1 cellular context compared by ENCODE assay signal in genomic region chr1:155001688-155002474, GRCh38.
TF ChIP-seq lines count a peak whose summit lies in the region.

No MANE protein-coding gene starts in this region.

TF ChIP-seq in HEK293, 187 proteins besides CTCF, POLR2A, EP300 and RAD21 (continued from another document):
- peak; percentile 64; the same call in 1 of the 2 replicates for TF ChIP-seq OVOL3 (tag by site-specific recombination; IDR thresholded peaks at IDR 0.05)
- no peak for TF ChIP-seq ZNF132 (tag by site-specific recombination; IDR thresholded peaks at IDR 0.05; ENCODE audit: borderline replicate concordance)
- TF ChIP-seq ZBTB44 (tag by site-specific recombination; IDR thresholded peaks at IDR 0.05): no peak
- TF ChIP-seq TCF7L2 (IDR thresholded peaks at IDR 0.05; ENCODE audit: borderline replicate concordance, low read depth, low read length): peak; percentile 13; the same call in 1 of the 2 replicates
- TF ChIP-seq ZNF433 (tag by site-specific recombination; IDR thresholded peaks at IDR 0.05; ENCODE audit: low read depth): no peak
- TF ChIP-seq ZBTB20 (tag by site-specific recombination; IDR thresholded peaks at IDR 0.05): no peak
- no peak for TF ChIP-seq ZNF248 (tag by site-specific recombination; IDR thresholded peaks at IDR 0.05)
- TF ChIP-seq ZNF664 (tag by site-specific recombination; IDR thresholded peaks at IDR 0.05): no peak
- TF ChIP-seq KLF8 (tag by site-specific recombination; IDR thresholded peaks at IDR 0.05): peak; percentile 99
- TF ChIP-seq MZF1 (tag by site-specific recombination; IDR thresholded peaks at IDR 0.05; ENCODE audit: borderline replicate concordance): 0 out of 2 replicates have a peak, but pooled peaks have one; percentile 50
- no peak for TF ChIP-seq ZNF768 (tag by site-specific recombination; IDR thresholded peaks at IDR 0.05)
- TF ChIP-seq ZNF548 (tag by site-specific recombination; IDR thresholded peaks at IDR 0.05): no peak
- peak; percentile 28; the same call in 1 of the 2 replicates for TF ChIP-seq KLF1 (tag by site-specific recombination; IDR thresholded peaks at IDR 0.05)
- TF ChIP-seq ZIC2 (tag by site-specific recombination; IDR thresholded peaks at IDR 0.05): peak; percentile 74
- peak; percentile 65 for TF ChIP-seq ZEB2 (tag by site-specific recombination; IDR thresholded peaks at IDR 0.05)
- TF ChIP-seq ZNF138 (tag by site-specific recombination; IDR thresholded peaks at IDR 0.05; ENCODE audit: borderline replicate concordance): no peak
- TF ChIP-seq ZNF23 (tag by site-specific recombination; IDR thresholded peaks at IDR 0.05; ENCODE audit: borderline replicate concordance): no peak
- no peak for TF ChIP-seq OSR2 (tag by site-specific recombination; IDR thresholded peaks at IDR 0.05)
- TF ChIP-seq ZNF514 (tag by site-specific recombination; IDR thresholded peaks at IDR 0.05): no peak
- TF ChIP-seq SCRT2 (tag by site-specific recombination; IDR thresholded peaks at IDR 0.05): no peak
- no peak for TF ChIP-seq HOXA7 (CRISPR knock-in tag; IDR thresholded peaks at IDR 0.05; ENCODE audit: borderline replicate concordance)
- TF ChIP-seq ZNF202 (tag by site-specific recombination; IDR thresholded peaks at IDR 0.05; ENCODE audit: borderline replicate concordance): peak; percentile 65; the same call in 1 of the 2 replicates
- TF ChIP-seq ELK4 (IDR thresholded peaks at IDR 0.05; ENCODE audit: borderline replicate concordance, low read depth, low read length): no peak
- TF ChIP-seq ZSCAN23 (tag by site-specific recombination; IDR thresholded peaks at IDR 0.05): peak; percentile 82
- TF ChIP-seq ZNF837 (tag by site-specific recombination; IDR thresholded peaks at IDR 0.05): no peak
- peak; percentile 98; the same call in 1 of the 2 replicates for TF ChIP-seq ZXDB (tag by site-specific recombination; IDR thresholded peaks at IDR 0.05)
- TF ChIP-seq ZNF777 (tag by site-specific recombination; IDR thresholded peaks at IDR 0.05; ENCODE audit: borderline replicate concordance): no peak; the same call in 1 of the 2 replicates
- peak; percentile 8; the same call in 1 of the 2 replicates for TF ChIP-seq IKZF3 (tag by site-specific recombination; IDR thresholded peaks at IDR 0.05)
- TF ChIP-seq ZNF324 (tag by site-specific recombination; IDR thresholded peaks at IDR 0.05): peak; percentile 51; the same call in 1 of the 2 replicates
- peak; percentile 94 for TF ChIP-seq BCL11A (tag by site-specific recombination; IDR thresholded peaks at IDR 0.05; ENCODE audit: low read depth)
- TF ChIP-seq FEZF1 (tag by site-specific recombination; IDR thresholded peaks at IDR 0.05): no peak
- TF ChIP-seq ZNF488 (tag by site-specific recombination; IDR thresholded peaks at IDR 0.05): no peak
- peak; percentile 80; the same call in 1 of the 2 replicates for TF ChIP-seq ZSCAN5A (tag by site-specific recombination; IDR thresholded peaks at IDR 0.05)
- 0 out of 2 replicates have a peak, but pooled peaks have one; percentile 19 for TF ChIP-seq MYNN (tag by site-specific recombination; IDR thresholded peaks at IDR 0.05; ENCODE audit: borderline replicate concordance)
- no peak for TF ChIP-seq ZNF571 (tag by site-specific recombination; IDR thresholded peaks at IDR 0.05)
- no peak for TF ChIP-seq SALL2 (tag by site-specific recombination; IDR thresholded peaks at IDR 0.05; ENCODE audit: borderline replicate concordance)
- TF ChIP-seq PRDM10 (tag by site-specific recombination; IDR thresholded peaks at IDR 0.05): peak; percentile 79
- TF ChIP-seq ZNF529 (tag by site-specific recombination; IDR thresholded peaks at IDR 0.05; ENCODE audit: insufficient replicate concordance): no peak
- TF ChIP-seq ZNF157 (tag by site-specific recombination; IDR thresholded peaks at IDR 0.05): no peak
- TF ChIP-seq HOXC10 (CRISPR knock-in tag; IDR thresholded peaks at IDR 0.05): no peak
- TF ChIP-seq ZNF701 (tag by site-specific recombination; IDR thresholded peaks at IDR 0.05): no peak
- no peak for TF ChIP-seq ZNF416 (tag by site-specific recombination; IDR thresholded peaks at IDR 0.05)
- peak; percentile 8; the same call in 1 of the 2 replicates for TF ChIP-seq ATF2 (tag by site-specific recombination; IDR thresholded peaks at IDR 0.05; ENCODE audit: low read depth)
TF ChIP-seq in HEK293: peak in this region for 69.
